In the genomic region with DNA sequence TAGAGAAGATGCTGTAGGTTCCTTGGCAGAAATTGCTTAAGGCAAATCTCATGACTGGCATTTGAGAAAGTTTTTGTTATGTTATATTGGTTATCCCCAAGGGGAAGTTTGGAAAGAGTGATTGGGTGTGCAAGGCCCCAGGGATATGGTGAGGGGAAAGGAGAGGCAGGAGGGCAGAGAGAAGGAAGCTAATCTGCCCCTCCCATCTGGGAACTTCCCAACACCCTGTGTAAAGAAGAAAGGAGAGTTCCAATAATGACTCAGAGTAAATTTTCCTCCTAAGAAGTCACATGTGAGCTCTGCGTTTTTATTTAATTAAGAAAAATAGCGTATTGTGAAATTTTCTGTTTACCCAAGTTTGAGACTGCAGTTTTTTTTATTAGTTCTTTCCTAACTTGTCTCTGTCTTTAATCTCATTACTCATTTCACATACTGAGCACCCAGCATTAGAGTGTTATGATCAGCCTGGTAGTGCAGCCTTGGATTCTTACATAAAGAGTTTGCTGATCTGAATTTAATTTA, we compare ENCODE assay signal across 10 cellular contexts. TPM values are rescaled to one million over a fixed set of nuclear protein-coding genes. Genes with fewer than 3 reads are reported as not detected.
DNase-seq lines count a peak whose midpoint lies in the region; ATAC-seq and TF ChIP-seq lines count a peak whose summit lies in the region.
"Had no signal": no experiment of that assay in that cellular context is flagged by ENCODE, and none has a peak within 500 bp of the region (broad histone marks: within the 10 kb centered on the region; RNA-seq: fewer than 3 reads in every experiment).

No MANE protein-coding gene starts in this region.

- peak overlapping the region in 2 of 8 donors; percentile 5 to 31 for H3K4me3 Mint-ChIP-seq in naive B cell
- H3K4me3 Mint-ChIP-seq: activated naive CD4-positive, alpha-beta T cell treated with anti-CD3 and anti-CD28 coated beads, Interleukin-2, amount 50 U/mL, for 24 hours had no signal

- no peak overlapping the region for H2BK5ac ChIP-seq in neuronal stem cell (ENCODE audit: low read length)

- WGBS in neuronal stem cell (ENCODE audit: extremely low coverage in 2 of 2, insufficient read length in 2 of 2, insufficient replicate concordance in 1 of 2), 2 donors: no CpG with 5 or more reads among the region's 2 CpGs

- H3K27me3 ChIP-seq in neuronal stem cell (ENCODE audit: control insufficient read depth in 3 of 3, insufficient read depth in 3 of 3, low read depth in 1 of 3, low read length in 3 of 3): no peaks in the 10 kb centered on the region

- H3K9me3 ChIP-seq in neuronal stem cell (replicated peaks in 1 of 2; ENCODE audit: control insufficient read depth in 2 of 2, insufficient read depth in 1 of 2, low read depth in 1 of 2, low read length in 2 of 2): no peaks in the 10 kb centered on the region

- no peak overlapping the region for H3K18ac ChIP-seq in neuronal stem cell (ENCODE audit: low read length)

- no peaks in the 10 kb centered on the region for H3K4me1 ChIP-seq in neuronal stem cell (ENCODE audit: control insufficient read depth in 2 of 2, insufficient read depth in 1 of 2, low read depth in 1 of 2, low read length in 2 of 2)

- no peak overlapping the region for H3K23ac ChIP-seq in neuronal stem cell (ENCODE audit: low read depth, low read length, poor library complexity)

- H3K4me2 ChIP-seq in neuronal stem cell (ENCODE audit: insufficient read depth, low read length, poor library complexity, severe bottlenecking): no peak overlapping the region

- no peak overlapping the region for H3K14ac ChIP-seq in neuronal stem cell (ENCODE audit: low read length)

- no peak overlapping the region for H2BK15ac ChIP-seq in neuronal stem cell (ENCODE audit: low read length)

- H4K91ac ChIP-seq in neuronal stem cell (ENCODE audit: low read depth, low read length, poor library complexity): no peak overlapping the region

- H2AFZ ChIP-seq in neuronal stem cell (ENCODE audit: low read length): no peak overlapping the region

- ATAC-seq in HG03432 (IDR thresholded peaks at IDR 0.05; ENCODE audit: unreplicated experiment) (peak; percentile 18), naive B cell (ENCODE audit: low read depth in 2 of 2) (no peak), GM18519 (IDR thresholded peaks at IDR 0.05; ENCODE audit: low FRiP score, unreplicated experiment) (no peak)

- H2BK120ac ChIP-seq in neuronal stem cell (ENCODE audit: low read depth, low read length): no peak overlapping the region

- no peak overlapping the region for H2BK12ac ChIP-seq in neuronal stem cell (ENCODE audit: low read length)

- TF ChIP-seq CTCF in C4-2B (conservative IDR thresholded peaks at IDR 0.05) (no peak), choroid plexus epithelial cell (conservative IDR thresholded peaks at IDR 0.05; ENCODE audit: low read depth, low read length) (no peak)

- peaks cover 0 to 2% (median 0%) of the 10 kb centered on the region in 7 donors for H3K9me3 Mint-ChIP-seq in naive B cell
- H3K9me3 Mint-ChIP-seq: activated naive CD4-positive, alpha-beta T cell treated with anti-CD3 and anti-CD28 coated beads, Interleukin-2, amount 50 U/mL, for 24 hours had no signal

- H3K4me3 ChIP-seq in choroid plexus epithelial cell (ENCODE audit: low read depth, low read length): no peak overlapping the region
- H3K4me3 ChIP-seq in neuronal stem cell (ENCODE audit: low read length in 2 of 2): no peak overlapping the region

- H3K79me1 ChIP-seq in neuronal stem cell (ENCODE audit: low read depth, low read length): no peaks in the 10 kb centered on the region

- H3K4ac ChIP-seq in neuronal stem cell (ENCODE audit: low read length): no peak overlapping the region

- H3K27ac ChIP-seq in C4-2B: peak overlapping the region; percentile 46; the same call in 1 of the 2 replicates
- H3K27ac ChIP-seq in neuronal stem cell (replicated peaks; ENCODE audit: low read length): no peak overlapping the region

- H3K36me3 Mint-ChIP-seq in naive B cell: no peaks in the 10 kb centered on the region
- H3K36me3 Mint-ChIP-seq: activated naive CD4-positive, alpha-beta T cell treated with anti-CD3 and anti-CD28 coated beads, Interleukin-2, amount 50 U/mL, for 24 hours had no signal

- H3K36me3 ChIP-seq in neuronal stem cell (replicated peaks in 1 of 2; ENCODE audit: control insufficient read depth in 2 of 2, insufficient read depth in 2 of 2, low read length in 2 of 2): no peaks in the 10 kb centered on the region

- no peak overlapping the region for H2AK5ac ChIP-seq in neuronal stem cell (ENCODE audit: low read depth, low read length)

- DNase-seq in choroid plexus epithelial cell (ENCODE audit: low read depth) (peak; percentile 95), naive B cell (no peak), NCI-H526 (lab: John Stamatoyannopoulos, UW) (no peak), neuronal stem cell (ENCODE audit: low spot score) (no peak)
- no peak for DNase-seq in stimulated activated CD8-positive, alpha-beta memory T cell treated with anti-CD3 and anti-CD28 coated beads, Interleukin-4, amount 100 ng/mL, for 48 hours
- DNase-seq: NCI-H187 treated with DMSO at 0.1 percent for 48 hours had no signal

- H3K4me1 Mint-ChIP-seq in naive B cell: peaks cover 24 to 27% (median 24%) of the 10 kb centered on the region in 3 donors
- H3K4me1 Mint-ChIP-seq: activated naive CD4-positive, alpha-beta T cell treated with anti-CD3 and anti-CD28 coated beads, Interleukin-2, amount 50 U/mL, for 24 hours had no signal

- no peak overlapping the region for H3K9ac ChIP-seq in neuronal stem cell (ENCODE audit: low read depth, low read length, poor library complexity)

- H3K27me3 Mint-ChIP-seq in naive B cell: no peaks in the 10 kb centered on the region

- no peak overlapping the region for H4K8ac ChIP-seq in neuronal stem cell (ENCODE audit: low read depth, low read length)

- peak overlapping the region in 5 of 6 donors; percentile 55 to 87 (median 78) for H3K27ac Mint-ChIP-seq in naive B cell
- H3K27ac Mint-ChIP-seq: activated naive CD4-positive, alpha-beta T cell treated with anti-CD3 and anti-CD28 coated beads, Interleukin-2, amount 50 U/mL, for 24 hours had no signal

RNA-seq across cellular contexts. Expression of gene KYNU, which starts 3.1 kb away (rescaled TPM):
- polyA plus RNA-seq in naive B cell (ENCODE audit: low read depth in 6 of 6): 10 to 100 TPM; 33.8 to 53.2 (median 44.0) TPM
- polyA plus RNA-seq in neuronal stem cell (2013, experiment 1 of 2): 0.03 TPM
- polyA plus RNA-seq in neuronal stem cell (2013, experiment 2 of 2): 0.04 TPM
